ENCODE assay signal across 16 cellular contexts in genomic region chr4:6468376-6468775, GRCh38. TPM values are rescaled to one million over a fixed set of nuclear protein-coding genes. Genes with fewer than 3 reads are reported as not detected.
A peak's percentile ranks its signal among the peaks of the same experiment; 100 is the strongest.
DNase-seq lines count a peak whose midpoint lies in the region; ATAC-seq and TF ChIP-seq lines count a peak whose summit lies in the region.
"Had no signal": no experiment of that assay in that cellular context is flagged by ENCODE, and none has a peak within 500 bp of the region (broad histone marks: within the 10 kb centered on the region; RNA-seq: fewer than 3 reads in every experiment).

No MANE protein-coding gene starts in this region.

- no peaks in the 10 kb centered on the region for H3K36me3 ChIP-seq in osteoblast (ENCODE audit: insufficient read depth, low read length)
- H3K36me3 ChIP-seq in brain microvascular endothelial cell (replicated peaks): no peaks in the 10 kb centered on the region

- no peaks in the 10 kb centered on the region for H3K4me1 ChIP-seq in osteoblast (ENCODE audit: insufficient read depth, low read length)

- H3K27me3 ChIP-seq in osteoblast (ENCODE audit: insufficient read depth, low read length) (peaks cover 32% of the 10 kb centered on the region), brain microvascular endothelial cell (replicated peaks) (peaks cover 38% of the 10 kb centered on the region)

- no peaks in the 10 kb centered on the region for H3K36me3 Mint-ChIP-seq in activated naive CD8-positive, alpha-beta T cell treated with anti-CD3 and anti-CD28 coated beads, Interleukin-2, amount 10 ng/mL, durations not matched to agents 7 days and 5 days
- no peaks in the 10 kb centered on the region for H3K36me3 Mint-ChIP-seq in activated naive CD8-positive, alpha-beta T cell treated with anti-CD3 and anti-CD28 coated beads, Interleukin-2, amount 50 U/mL, for 24 hours (ENCODE audit: low read depth)

- no peak overlapping the region for H2AFZ ChIP-seq in osteoblast (ENCODE audit: low read length)

- no peaks in the 10 kb centered on the region for H3K9me3 Mint-ChIP-seq in activated naive CD8-positive, alpha-beta T cell treated with anti-CD3 and anti-CD28 coated beads, Interleukin-2, amount 10 ng/mL, durations not matched to agents 7 days and 5 days
- no peaks in the 10 kb centered on the region for H3K9me3 Mint-ChIP-seq in activated naive CD8-positive, alpha-beta T cell treated with anti-CD3 and anti-CD28 coated beads, Interleukin-2, amount 50 U/mL, for 24 hours

- peaks cover 3% of the 10 kb centered on the region for H3K4me1 Mint-ChIP-seq in activated naive CD8-positive, alpha-beta T cell treated with anti-CD3 and anti-CD28 coated beads, Interleukin-2, amount 10 ng/mL, durations not matched to agents 7 days and 5 days
- peaks cover 3% of the 10 kb centered on the region for H3K4me1 Mint-ChIP-seq in activated naive CD8-positive, alpha-beta T cell treated with anti-CD3 and anti-CD28 coated beads, Interleukin-2, amount 50 U/mL, for 24 hours

- H3K4me3 Mint-ChIP-seq in activated naive CD8-positive, alpha-beta T cell treated with anti-CD3 and anti-CD28 coated beads, Interleukin-2, amount 10 ng/mL, durations not matched to agents 7 days and 5 days: no peak overlapping the region
- H3K4me3 Mint-ChIP-seq in activated naive CD8-positive, alpha-beta T cell treated with anti-CD3 and anti-CD28 coated beads, Interleukin-2, amount 50 U/mL, for 24 hours: no peak overlapping the region

- in situ Hi-C loops in brain microvascular endothelial cell (cut with HindIII; ENCODE audit: low pct_ligation_motif_present, low sequenced_read_pairs): no loop called here
- in situ Hi-C loops in G401 (cut with HindIII; ENCODE audit: low sequenced_read_pairs): no loop called here

- H3K27ac ChIP-seq in coronary artery (no peak overlapping the region), osteoblast (ENCODE audit: low read depth, low read length) (no peak overlapping the region), brain microvascular endothelial cell (no peak overlapping the region)

- H3K4me2 ChIP-seq in osteoblast (ENCODE audit: insufficient read depth, low read length): no peak overlapping the region

- ATAC-seq in activated naive CD8-positive, alpha-beta T cell treated with anti-CD3 and anti-CD28 coated beads, Interleukin-2, amount 10 ng/mL, durations not matched to agents 7 days and 5 days (ENCODE audit: low read depth): no peak
- no peak for ATAC-seq in activated naive CD8-positive, alpha-beta T cell treated with anti-CD3 and anti-CD28 coated beads, Interleukin-2, amount 50 U/mL, for 24 hours
- ATAC-seq: HepG2 had no signal

- H3K27ac Mint-ChIP-seq in activated naive CD8-positive, alpha-beta T cell treated with anti-CD3 and anti-CD28 coated beads, Interleukin-2, amount 10 ng/mL, durations not matched to agents 7 days and 5 days: no peak overlapping the region
- no peak overlapping the region for H3K27ac Mint-ChIP-seq in activated naive CD8-positive, alpha-beta T cell treated with anti-CD3 and anti-CD28 coated beads, Interleukin-2, amount 50 U/mL, for 24 hours

- H3K79me2 ChIP-seq in osteoblast (ENCODE audit: insufficient read depth, low read length): no peaks in the 10 kb centered on the region

- POLR2A ChIA-PET in activated naive CD8-positive, alpha-beta T cell treated with anti-CD3 and anti-CD28 coated beads, Interleukin-2, amount 10 ng/mL, durations not matched to agents 7 days and 5 days (lab: Charles Lee): no interaction called here

- no peaks in the 10 kb centered on the region for H4K20me1 ChIP-seq in osteoblast (ENCODE audit: insufficient read depth, low read length)

- no peaks in the 10 kb centered on the region for H3K9me3 ChIP-seq in osteoblast (ENCODE audit: low read depth, low read length)

- no peak overlapping the region for H3K4me3 ChIP-seq in coronary artery
- H3K4me3 ChIP-seq in osteoblast (ENCODE audit: insufficient read depth, low read length): no peak overlapping the region
- H3K4me3 ChIP-seq in brain microvascular endothelial cell (ENCODE audit: low read depth, low read length): no peak overlapping the region

- no peak for TF ChIP-seq CTCF in coronary artery (IDR thresholded peaks at IDR 0.05)
- TF ChIP-seq CTCF in osteoblast (IDR thresholded peaks at IDR 0.05; ENCODE audit: extremely low read depth, low read depth, low read length): no peak
- TF ChIP-seq CTCF in brain microvascular endothelial cell (IDR thresholded peaks at IDR 0.05; ENCODE audit: low read depth, low read length, missing control alignments): no peak

- H3K27me3 Mint-ChIP-seq in activated naive CD8-positive, alpha-beta T cell treated with anti-CD3 and anti-CD28 coated beads, Interleukin-2, amount 10 ng/mL, durations not matched to agents 7 days and 5 days: peaks cover 44% of the 10 kb centered on the region
- peaks cover 41% of the 10 kb centered on the region for H3K27me3 Mint-ChIP-seq in activated naive CD8-positive, alpha-beta T cell treated with anti-CD3 and anti-CD28 coated beads, Interleukin-2, amount 50 U/mL, for 24 hours

- peak; percentile 11 for DNase-seq in activated naive CD8-positive, alpha-beta T cell treated with anti-CD3 and anti-CD28 coated beads, Interleukin-2, amount 10 ng/mL, durations not matched to agents 7 days and 5 days
- no peak for DNase-seq in activated naive CD8-positive, alpha-beta T cell treated with anti-CD3 and anti-CD28 coated beads, Interleukin-2, amount 50 U/mL, for 24 hours
- DNase-seq in coronary artery (ENCODE audit: low spot score) (peak; percentile 36), osteoblast (ENCODE audit: insufficient read length, low spot score, missing footprints) (peak; percentile 69), NCI-H2081 (lab: John Stamatoyannopoulos, UW) (no peak), brain microvascular endothelial cell (no peak), G401 (ENCODE audit: low spot score) (no peak)
- DNase-seq: C1 segment of cervical spinal cord, DMS79 treated with DMSO at 0.1 percent for 48 hours, KG1, NCI-H1436, NCI-H2029 treated with DMSO at 0.1 percent for 48 hours, NCI-H748 treated with DMSO at 0.1 percent for 48 hours, OCI-M1 had no signal

RNA-seq across cellular contexts. Expression of gene PPP2R2C, which starts 4.0 kb away (rescaled TPM):
- total RNA-seq in activated naive CD8-positive, alpha-beta T cell treated with anti-CD3 and anti-CD28 coated beads, Interleukin-2, amount 10 ng/mL, durations not matched to agents 7 days and 5 days: not detected
- under 0.01 TPM in 1 of 2 replicates, not detected in the other for total RNA-seq in osteoblast
- 0.55 and 3.3 TPM in 2 replicates for total RNA-seq in G401 (2014; rRNA removed; shearing (Covaris generic))
- total RNA-seq: A673 had no signal

Comparison
In these comparisons a context has a peak if more than half of its experiments do, and no peak if none do; other contexts are left out.
1. DNase-seq: peak in activated naive CD8-positive, alpha-beta T cell treated with anti-CD3 and anti-CD28 coated beads, Interleukin-2, amount 10 ng/mL, durations not matched to agents 7 days and 5 days (single experiment), coronary artery (single experiment) and osteoblast (single experiment); none in activated naive CD8-positive, alpha-beta T cell treated with anti-CD3 and anti-CD28 coated beads, Interleukin-2, amount 50 U/mL, for 24 hours (single experiment), NCI-H2081 (0 of 2), brain microvascular endothelial cell (single experiment) and G401 (single experiment).